In the genomic region with DNA sequence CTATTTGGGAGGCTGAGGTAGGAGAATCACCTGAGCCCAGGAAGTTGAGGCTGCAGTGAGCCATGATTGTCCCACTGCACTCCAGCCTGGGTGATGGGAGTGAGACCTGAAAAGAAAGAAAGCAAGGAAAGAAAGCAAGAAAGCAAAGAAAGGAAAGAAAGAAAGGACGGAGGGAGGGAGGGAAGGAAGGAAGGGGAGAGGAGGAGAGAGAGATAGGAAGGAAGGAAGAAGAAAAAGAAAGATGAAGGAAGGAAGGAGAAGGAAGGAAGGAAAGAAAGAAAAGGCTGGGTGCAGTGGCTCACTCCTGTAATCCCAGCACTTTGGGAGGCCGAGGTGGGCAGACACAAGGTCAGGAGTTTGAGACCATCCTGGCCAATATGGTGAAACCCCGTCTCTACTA, we compare ENCODE assay signal across 7 cellular contexts. TPM values are rescaled to one million over a fixed set of nuclear protein-coding genes. Genes with fewer than 3 reads are reported as not detected.
DNase-seq lines count a peak whose midpoint lies in the region; ATAC-seq, FAIRE-seq and TF ChIP-seq lines count a peak whose summit lies in the region.
"Not testable (repeated sequence)": the region's sequence is repeated elsewhere in the genome, so short reads cannot be mapped to it uniquely, and the experiment has no call there.
"Had no signal": no experiment of that assay in that cellular context is flagged by ENCODE, and none has a peak within 500 bp of the region (broad histone marks: within the 10 kb centered on the region; RNA-seq: fewer than 3 reads in every experiment).

No MANE protein-coding gene starts in this region.

- H3K9ac ChIP-seq in K562 (ENCODE audit: insufficient read depth in 1 of 2, low read depth in 2 of 2, low read length in 2 of 2), result not testable (repeated sequence)

- intact Hi-C loops in K562 (cut with micrococcal nuclease), result not testable (repeated sequence)

- H3K27ac ChIP-seq in K562 (ENCODE audit: extremely low read depth, low read depth, low read length), result not testable (repeated sequence)
- H3K27ac ChIP-seq in thymus (ENCODE audit: low read depth), result peak overlapping the region; percentile 5

- not testable (repeated sequence) for H3K9me1 ChIP-seq in K562 (ENCODE audit: control insufficient read depth, insufficient read depth, low read length)

- not testable (repeated sequence) for FAIRE-seq in K562 (lab: Jason Lieb, UNC)

- H3K27me3 Mint-ChIP-seq in IgD-negative memory B cell; activated CD4-positive, alpha-beta T cell treated with anti-CD3 and anti-CD28 coated beads, Interleukin-2, amount 10 ng/mL, durations not matched to agents 7 days and 5 days; activated T-helper 17 cell treated with anti-CD3 and anti-CD28 coated beads, Interleukin-2, amount 50 U/mL, for 72 hours; naive thymus-derived CD8-positive, alpha-beta T cell: not testable (repeated sequence)

- H3K4me3 Mint-ChIP-seq in IgD-negative memory B cell, result peak overlapping the region in 1 of 4 donors; percentile 40
- not testable (repeated sequence) for H3K4me3 Mint-ChIP-seq in activated CD4-positive, alpha-beta T cell treated with anti-CD3 and anti-CD28 coated beads, Interleukin-2, amount 10 ng/mL, durations not matched to agents 7 days and 5 days
- peak overlapping the region; percentile 46 for H3K4me3 Mint-ChIP-seq in activated T-helper 17 cell treated with anti-CD3 and anti-CD28 coated beads, Interleukin-2, amount 50 U/mL, for 72 hours
- peak overlapping the region in 3 of 10 donors; percentile 2 to 52 (median 22) for H3K4me3 Mint-ChIP-seq in naive thymus-derived CD8-positive, alpha-beta T cell

- H3K36me3 ChIP-seq in K562 (ENCODE audit: control insufficient read depth, insufficient read depth, low read length), result not testable (repeated sequence)
- peaks cover 49% of the 10 kb centered on the region for H3K36me3 ChIP-seq in thymus (ENCODE audit: control insufficient read depth, insufficient read depth)

- not testable (repeated sequence) for H3K9me3 Mint-ChIP-seq in IgD-negative memory B cell; activated CD4-positive, alpha-beta T cell treated with anti-CD3 and anti-CD28 coated beads, Interleukin-2, amount 10 ng/mL, durations not matched to agents 7 days and 5 days; activated T-helper 17 cell treated with anti-CD3 and anti-CD28 coated beads, Interleukin-2, amount 50 U/mL, for 72 hours; naive thymus-derived CD8-positive, alpha-beta T cell

- peaks cover 0 to 15% of the 10 kb centered on the region in 2 experiments; a peak in 1 of 5 replicates for H3K4me1 ChIP-seq in K562 (replicated peaks in 1 of 2; ENCODE audit: control insufficient read depth in 2 of 2, insufficient read depth in 2 of 2, low read length in 2 of 2)
- H3K4me1 ChIP-seq in thymus (ENCODE audit: control insufficient read depth, insufficient read depth, low read length), result not testable (repeated sequence)

- in situ Hi-C loops in K562 (cut with MboI), result not testable (repeated sequence)

- peak overlapping the region in 2 of 3 donors; percentile 72 to 78 for H3K27ac Mint-ChIP-seq in IgD-negative memory B cell
- peak overlapping the region; percentile 79 for H3K27ac Mint-ChIP-seq in activated CD4-positive, alpha-beta T cell treated with anti-CD3 and anti-CD28 coated beads, Interleukin-2, amount 10 ng/mL, durations not matched to agents 7 days and 5 days
- H3K27ac Mint-ChIP-seq in activated T-helper 17 cell treated with anti-CD3 and anti-CD28 coated beads, Interleukin-2, amount 50 U/mL, for 72 hours, result peak overlapping the region; percentile 63
- H3K27ac Mint-ChIP-seq in naive thymus-derived CD8-positive, alpha-beta T cell, result peak overlapping the region; percentile 68 to 92 (median 88)

- H2AFZ ChIP-seq in K562 (ENCODE audit: low read depth, low read length), result not testable (repeated sequence)

- CTCF ChIA-PET in activated CD4-positive, alpha-beta T cell treated with anti-CD3 and anti-CD28 coated beads, Interleukin-2, amount 10 ng/mL, durations not matched to agents 7 days and 5 days (lab: Charles Lee), result interaction anchor here (0.6 to 1.3 kb wide), 5 partner anchors 9 to 135 kb away, joined by 3 to 8 read pairs (median 4); a partner anchor contains a TSS
- CTCF ChIA-PET in K562 (lab: Yijun Ruan, JAX; ENCODE audit: low intra/inter-chr PET ratio), result not testable (repeated sequence)

- not testable (repeated sequence) for H3K79me2 ChIP-seq in K562 (ENCODE audit: control insufficient read depth, insufficient read depth, low read length)

- not testable (repeated sequence) for TF ChIP-seq CTCF in K562 (IDR thresholded peaks at IDR 0.05 in 2 of 3, conservative IDR thresholded peaks at IDR 0.05 in 1 of 3; ENCODE audit: insufficient read depth in 2 of 3, low read depth in 1 of 3, low read length in 3 of 3)

- TF ChIP-seq RAD21 in K562 (CRISPR knock-in tag; conservative IDR thresholded peaks at IDR 0.05 in 1 of 2, IDR thresholded peaks at IDR 0.05 in 1 of 2), result not testable (repeated sequence)

- WGBS in K562 (ENCODE audit: insufficient coverage, low coverage, missing lambda C conversion rate), result 14% methylated on average over 3 of the region's 3 CpGs
- 93% methylated on average over 3 of the region's 3 CpGs for WGBS in thymus

- DNase-seq in activated CD4-positive, alpha-beta T cell treated with anti-CD3 and anti-CD28 coated beads, Interleukin-2, amount 10 ng/mL, durations not matched to agents 7 days and 5 days; K562 (ENCODE audit: extremely low read depth in 1 of 4, low spot score in 3 of 4); naive thymus-derived CD8-positive, alpha-beta T cell: not testable (repeated sequence)

- H3K4me2 ChIP-seq in K562 (ENCODE audit: insufficient read depth, low read length), result not testable (repeated sequence)

- not testable (repeated sequence) for H3K36me3 Mint-ChIP-seq in IgD-negative memory B cell
- peaks cover 83% of the 10 kb centered on the region for H3K36me3 Mint-ChIP-seq in activated CD4-positive, alpha-beta T cell treated with anti-CD3 and anti-CD28 coated beads, Interleukin-2, amount 10 ng/mL, durations not matched to agents 7 days and 5 days (ENCODE audit: low read depth)
- peaks cover 100% of the 10 kb centered on the region for H3K36me3 Mint-ChIP-seq in activated T-helper 17 cell treated with anti-CD3 and anti-CD28 coated beads, Interleukin-2, amount 50 U/mL, for 72 hours (ENCODE audit: low read depth)
- peaks cover 4 to 91% (median 29%) of the 10 kb centered on the region in 3 donors for H3K36me3 Mint-ChIP-seq in naive thymus-derived CD8-positive, alpha-beta T cell

- ATAC-seq in activated T-helper 17 cell treated with anti-CD3 and anti-CD28 coated beads, Interleukin-2, amount 50 U/mL, for 72 hours (replicated peaks); K562; naive thymus-derived CD8-positive, alpha-beta T cell: not testable (repeated sequence)

- not testable (repeated sequence) for H3K9me3 ChIP-seq in K562 (replicated peaks; ENCODE audit: control insufficient read depth, insufficient read depth, low read depth, low read length); thymus (ENCODE audit: control insufficient read depth)

- peaks cover 17 to 40% (median 33%) of the 10 kb centered on the region in 3 donors for H3K4me1 Mint-ChIP-seq in IgD-negative memory B cell
- H3K4me1 Mint-ChIP-seq in activated CD4-positive, alpha-beta T cell treated with anti-CD3 and anti-CD28 coated beads, Interleukin-2, amount 10 ng/mL, durations not matched to agents 7 days and 5 days, result peaks cover 69% of the 10 kb centered on the region
- peaks cover 29% of the 10 kb centered on the region for H3K4me1 Mint-ChIP-seq in activated T-helper 17 cell treated with anti-CD3 and anti-CD28 coated beads, Interleukin-2, amount 50 U/mL, for 72 hours
- H3K4me1 Mint-ChIP-seq in naive thymus-derived CD8-positive, alpha-beta T cell, result peaks cover 28 to 75% (median 67%) of the 10 kb centered on the region in 4 donors

- POLR2A ChIA-PET in activated CD4-positive, alpha-beta T cell treated with anti-CD3 and anti-CD28 coated beads, Interleukin-2, amount 10 ng/mL, durations not matched to agents 7 days and 5 days (lab: Charles Lee); K562 (lab: Yijun Ruan, JAX): not testable (repeated sequence)
- POLR2A ChIA-PET in naive thymus-derived CD8-positive, alpha-beta T cell (lab: Charles Lee), result interaction anchor here (1.0 kb wide), 1 partner anchor 33 kb away, joined by 4 read pairs; no protein-coding TSS in a partner anchor

- TF ChIP-seq POLR2A in K562 (conservative IDR thresholded peaks at IDR 0.05), result not testable (repeated sequence)

- H4K20me1 ChIP-seq in K562 (replicated peaks; ENCODE audit: control insufficient read depth, insufficient read depth, low read length), result not testable (repeated sequence)

- H3K27me3 ChIP-seq in K562 (ENCODE audit: control insufficient read depth in 2 of 2, insufficient read depth in 2 of 2, low read length in 2 of 2); thymus (ENCODE audit: control insufficient read depth, insufficient read depth): not testable (repeated sequence)

- BruUV-seq in K562 (replicated peaks; lab: Mats Ljungman, UMichigan), result not testable (repeated sequence)

- H3K4me3 ChIP-seq in K562; thymus (ENCODE audit: low read length): not testable (repeated sequence)

- TF ChIP-seq EP300 in K562 (IDR thresholded peaks at IDR 0.05; ENCODE audit: low read length), result not testable (repeated sequence)

RNA-seq across cellular contexts. Expression of a gene that starts 5.2 kb away (rescaled TPM):
- polyA plus RNA-seq in IgD-negative memory B cell (51.9 TPM), K562 (2011; rRNA removed) (0.01 and 0.12 TPM in 2 replicates), K562 (2014; fragmentation: Illumina TruSeq; extraction: Trizol) (0.12 TPM in 1 of 2 replicates, not detected in the other), K562 (2014; fragmentation: Nextera tagmentation; extraction: Ambion mirVana) (not detected), K562 (2014; rRNA removed) (not detected in 2 replicates), thymus (51.3 TPM)
- total RNA-seq in activated CD4-positive, alpha-beta T cell treated with anti-CD3 and anti-CD28 coated beads, Interleukin-2, amount 10 ng/mL, durations not matched to agents 7 days and 5 days, result 100 to 1,000 TPM; 521 to 598 TPM
- total RNA-seq in activated T-helper 17 cell treated with anti-CD3 and anti-CD28 coated beads, Interleukin-2, amount 50 U/mL, for 72 hours, result 100 to 1,000 TPM; 319 to 344 TPM
- total RNA-seq in K562 (2011; cell fraction: chromatin; rRNA removed; ENCODE audit: low replicate concordance), result 0.23 TPM in 1 of 2 replicates, not detected in the other
- total RNA-seq in K562 (2011; cell fraction: nucleolus; rRNA removed), result 0.13 and 0.50 TPM in 2 replicates
- total RNA-seq in K562 (2011; cell fraction: nucleoplasm; rRNA removed), result not detected in 2 replicates
- total RNA-seq in K562 (2014; rRNA removed) (0.61 TPM in 1 of 2 replicates, not detected in the other), K562 (2014; rRNA removed; fragmentation: Illumina TruSeq; extraction: Trizol) (not detected in 2 replicates), K562 (2015; rRNA removed; fragmentation: Illumina TruSeq; extraction: Trizol) (not detected in 2 replicates), K562 (2021) (0.53 and 0.92 TPM in 2 replicates)
- 0.13 and 0.15 TPM in 2 replicates for polyA plus RNA-seq in K562 (2011; cell fraction: cytosol; rRNA removed)
- 0.08 and 0.09 TPM in 2 replicates for polyA plus RNA-seq in K562 (2011; cell fraction: nucleus; rRNA removed)
- 0.14 and 0.22 TPM in 2 replicates for polyA plus RNA-seq in K562 (2012)
- 0.21 TPM in 1 of 2 replicates, not detected in the other for polyA minus RNA-seq in K562 (2011; rRNA and poly(A)+ RNA removed)
- not detected in 2 replicates for polyA minus RNA-seq in K562 (2011; cell fraction: cytosol; rRNA and poly(A)+ RNA removed)
- polyA minus RNA-seq in K562 (2011; cell fraction: nucleus; rRNA and poly(A)+ RNA removed), result not detected in 2 replicates
- 100 to 1,000 TPM; 334 to 339 TPM for total RNA-seq in naive thymus-derived CD8-positive, alpha-beta T cell
- 100 to 1,000 TPM; 121 to 157 (median 124) TPM for polyA plus RNA-seq in naive thymus-derived CD8-positive, alpha-beta T cell
- total RNA-seq: M059J had no signal

RNA-seq across cellular contexts. Expression of a gene that starts 32.1 kb away (rescaled TPM):
- polyA plus RNA-seq in IgD-negative memory B cell (64.0 TPM), K562 (2011; rRNA removed) (73.4 and 90.6 TPM in 2 replicates), K562 (2014; fragmentation: Illumina TruSeq; extraction: Trizol) (62.3 and 74.6 TPM in 2 replicates), K562 (2014; fragmentation: Nextera tagmentation; extraction: Ambion mirVana) (10 to 100 TPM; 20.9 to 21.3 TPM), K562 (2014; rRNA removed) (80.0 and 80.2 TPM in 2 replicates), thymus (63.9 TPM)
- total RNA-seq in activated CD4-positive, alpha-beta T cell treated with anti-CD3 and anti-CD28 coated beads, Interleukin-2, amount 10 ng/mL, durations not matched to agents 7 days and 5 days, result 10 to 100 TPM; 52.2 to 58.9 TPM
- total RNA-seq in activated T-helper 17 cell treated with anti-CD3 and anti-CD28 coated beads, Interleukin-2, amount 50 U/mL, for 72 hours, result 10 to 100 TPM; 48.9 to 79.1 TPM
- total RNA-seq in K562 (2011; cell fraction: chromatin; rRNA removed; ENCODE audit: low replicate concordance), result 44.2 and 55.5 TPM in 2 replicates
- 47.6 and 48.7 TPM in 2 replicates for total RNA-seq in K562 (2011; cell fraction: nucleolus; rRNA removed)
- total RNA-seq in K562 (2011; cell fraction: nucleoplasm; rRNA removed), result 34.2 and 44.9 TPM in 2 replicates
- total RNA-seq in K562 (2014; rRNA removed) (31.6 and 42.6 TPM in 2 replicates), K562 (2014; rRNA removed; fragmentation: Illumina TruSeq; extraction: Trizol) (41.2 and 43.8 TPM in 2 replicates), K562 (2015; rRNA removed; fragmentation: Illumina TruSeq; extraction: Trizol) (38.2 and 43.4 TPM in 2 replicates), K562 (2021) (84.0 and 87.3 TPM in 2 replicates)
- 53.6 and 54.6 TPM in 2 replicates for polyA plus RNA-seq in K562 (2011; cell fraction: cytosol; rRNA removed)
- 36.6 and 52.6 TPM in 2 replicates for polyA plus RNA-seq in K562 (2011; cell fraction: nucleus; rRNA removed)
- 67.3 and 95.0 TPM in 2 replicates for polyA plus RNA-seq in K562 (2012)
- polyA minus RNA-seq in K562 (2011; rRNA and poly(A)+ RNA removed), result 79.5 and 83.2 TPM in 2 replicates
- 27.5 and 33.1 TPM in 2 replicates for polyA minus RNA-seq in K562 (2011; cell fraction: cytosol; rRNA and poly(A)+ RNA removed)
- polyA minus RNA-seq in K562 (2011; cell fraction: nucleus; rRNA and poly(A)+ RNA removed), result 17.8 and 39.5 TPM in 2 replicates
- 10 to 100 TPM; 52.3 to 55.1 TPM for total RNA-seq in naive thymus-derived CD8-positive, alpha-beta T cell
- polyA plus RNA-seq in naive thymus-derived CD8-positive, alpha-beta T cell, result 10 to 100 TPM; 45.5 to 60.7 (median 55.0) TPM

RNA-seq across cellular contexts. Expression of a gene that starts 47.9 kb away (rescaled TPM):
- polyA plus RNA-seq in IgD-negative memory B cell, result 137 TPM
- total RNA-seq in activated CD4-positive, alpha-beta T cell treated with anti-CD3 and anti-CD28 coated beads, Interleukin-2, amount 10 ng/mL, durations not matched to agents 7 days and 5 days, result 10 to 100 TPM; 48.4 to 51.4 TPM
- total RNA-seq in activated T-helper 17 cell treated with anti-CD3 and anti-CD28 coated beads, Interleukin-2, amount 50 U/mL, for 72 hours, result 100 to 1,000 TPM in 1 of 2 donors, 10 to 100 TPM in 1; 60.9 to 173 TPM
- 20.4 and 39.9 TPM in 2 replicates for total RNA-seq in K562 (2011; cell fraction: chromatin; rRNA removed; ENCODE audit: low replicate concordance)
- total RNA-seq in K562 (2011; cell fraction: nucleolus; rRNA removed), result 29.6 and 33.7 TPM in 2 replicates
- total RNA-seq in K562 (2011; cell fraction: nucleoplasm; rRNA removed), result 26.7 and 33.2 TPM in 2 replicates
- 74.2 and 79.0 TPM in 2 replicates for total RNA-seq in K562 (2014; rRNA removed)
- total RNA-seq in K562 (2014; rRNA removed; fragmentation: Illumina TruSeq; extraction: Trizol), result 61.2 and 61.3 TPM in 2 replicates
- 67.4 and 75.0 TPM in 2 replicates for total RNA-seq in K562 (2015; rRNA removed; fragmentation: Illumina TruSeq; extraction: Trizol)
- total RNA-seq in K562 (2021), result 124 and 129 TPM in 2 replicates
- 107 and 120 TPM in 2 replicates for polyA plus RNA-seq in K562 (2011; rRNA removed)
- 109 and 151 TPM in 2 replicates for polyA plus RNA-seq in K562 (2011; cell fraction: cytosol; rRNA removed)
- polyA plus RNA-seq in K562 (2011; cell fraction: nucleus; rRNA removed), result 34.2 and 44.6 TPM in 2 replicates
- polyA plus RNA-seq in K562 (2012), result 56.3 and 118 TPM in 2 replicates
- 108 and 130 TPM in 2 replicates for polyA plus RNA-seq in K562 (2014; fragmentation: Illumina TruSeq; extraction: Trizol)
- polyA plus RNA-seq in K562 (2014; fragmentation: Nextera tagmentation; extraction: Ambion mirVana), result 10 to 100 TPM; 45.0 to 80.6 TPM
- polyA plus RNA-seq in K562 (2014; rRNA removed), result 132 and 138 TPM in 2 replicates
- 31.3 and 36.6 TPM in 2 replicates for polyA minus RNA-seq in K562 (2011; rRNA and poly(A)+ RNA removed)
- polyA minus RNA-seq in K562 (2011; cell fraction: cytosol; rRNA and poly(A)+ RNA removed), result 29.3 and 42.9 TPM in 2 replicates
- polyA minus RNA-seq in K562 (2011; cell fraction: nucleus; rRNA and poly(A)+ RNA removed), result 10.1 and 14.4 TPM in 2 replicates
- total RNA-seq in naive thymus-derived CD8-positive, alpha-beta T cell, result 10 to 100 TPM; 15.2 to 16.7 TPM
- polyA plus RNA-seq in naive thymus-derived CD8-positive, alpha-beta T cell, result 10 to 100 TPM; 63.0 to 79.6 (median 64.0) TPM
- 20.6 TPM for polyA plus RNA-seq in thymus

RNA-seq across cellular contexts. Expression of a gene that starts 48.6 kb away (rescaled TPM):
- polyA plus RNA-seq in IgD-negative memory B cell, result 12.7 TPM
- total RNA-seq in activated CD4-positive, alpha-beta T cell treated with anti-CD3 and anti-CD28 coated beads, Interleukin-2, amount 10 ng/mL, durations not matched to agents 7 days and 5 days, result 1 to 10 TPM; 1.9 to 2.6 TPM
- 1 to 10 TPM; 3.7 to 5.3 TPM for total RNA-seq in activated T-helper 17 cell treated with anti-CD3 and anti-CD28 coated beads, Interleukin-2, amount 50 U/mL, for 72 hours
- total RNA-seq in K562 (2011; cell fraction: chromatin; rRNA removed; ENCODE audit: low replicate concordance), result 9.3 and 27.8 TPM in 2 replicates
- 27.9 and 32.5 TPM in 2 replicates for total RNA-seq in K562 (2011; cell fraction: nucleolus; rRNA removed)
- total RNA-seq in K562 (2011; cell fraction: nucleoplasm; rRNA removed), result 15.2 and 16.7 TPM in 2 replicates
- 39.7 and 58.9 TPM in 2 replicates for total RNA-seq in K562 (2014; rRNA removed)
- total RNA-seq in K562 (2014; rRNA removed; fragmentation: Illumina TruSeq; extraction: Trizol), result 14.7 and 15.2 TPM in 2 replicates
- total RNA-seq in K562 (2015; rRNA removed; fragmentation: Illumina TruSeq; extraction: Trizol), result 42.3 and 45.8 TPM in 2 replicates
- total RNA-seq in K562 (2021), result 41.3 and 50.7 TPM in 2 replicates
- polyA plus RNA-seq in K562 (2011; rRNA removed), result 22.1 and 32.8 TPM in 2 replicates
- 50.7 and 101 TPM in 2 replicates for polyA plus RNA-seq in K562 (2011; cell fraction: cytosol; rRNA removed)
- polyA plus RNA-seq in K562 (2011; cell fraction: nucleus; rRNA removed), result 31.3 and 50.4 TPM in 2 replicates
- 36.8 and 61.3 TPM in 2 replicates for polyA plus RNA-seq in K562 (2012)
- polyA plus RNA-seq in K562 (2014; fragmentation: Illumina TruSeq; extraction: Trizol), result 26.9 and 40.9 TPM in 2 replicates
- under 1 TPM; 0.13 to 0.17 TPM for polyA plus RNA-seq in K562 (2014; fragmentation: Nextera tagmentation; extraction: Ambion mirVana)
- polyA plus RNA-seq in K562 (2014; rRNA removed), result 47.8 and 49.6 TPM in 2 replicates
- 8.9 and 12.0 TPM in 2 replicates for polyA minus RNA-seq in K562 (2011; rRNA and poly(A)+ RNA removed)
- 34.4 and 46.7 TPM in 2 replicates for polyA minus RNA-seq in K562 (2011; cell fraction: cytosol; rRNA and poly(A)+ RNA removed)
- polyA minus RNA-seq in K562 (2011; cell fraction: nucleus; rRNA and poly(A)+ RNA removed), result 10.5 and 17.3 TPM in 2 replicates
- 1 to 10 TPM; 8.3 to 8.5 TPM for total RNA-seq in naive thymus-derived CD8-positive, alpha-beta T cell
- 1 to 10 TPM; 1.1 to 2.1 (median 1.5) TPM for polyA plus RNA-seq in naive thymus-derived CD8-positive, alpha-beta T cell
- polyA plus RNA-seq in thymus, result 20.4 TPM

RNA-seq across cellular contexts. Expression of a gene that starts 56.9 kb away (rescaled TPM):
- polyA plus RNA-seq in IgD-negative memory B cell, result 14.8 TPM
- total RNA-seq in activated CD4-positive, alpha-beta T cell treated with anti-CD3 and anti-CD28 coated beads, Interleukin-2, amount 10 ng/mL, durations not matched to agents 7 days and 5 days, result 10 to 100 TPM; 10.4 to 11.8 TPM
- 10 to 100 TPM in 1 of 2 donors, 1 to 10 TPM in 1; 6.9 to 12.9 TPM for total RNA-seq in activated T-helper 17 cell treated with anti-CD3 and anti-CD28 coated beads, Interleukin-2, amount 50 U/mL, for 72 hours
- 4.0 and 9.9 TPM in 2 replicates for total RNA-seq in K562 (2011; cell fraction: chromatin; rRNA removed; ENCODE audit: low replicate concordance)
- 9.9 and 10.3 TPM in 2 replicates for total RNA-seq in K562 (2011; cell fraction: nucleolus; rRNA removed)
- total RNA-seq in K562 (2011; cell fraction: nucleoplasm; rRNA removed), result 6.3 and 6.5 TPM in 2 replicates
- 1.5 and 3.3 TPM in 2 replicates for total RNA-seq in K562 (2014; rRNA removed)
- 1.0 and 1.3 TPM in 2 replicates for total RNA-seq in K562 (2014; rRNA removed; fragmentation: Illumina TruSeq; extraction: Trizol)
- 2.0 and 2.1 TPM in 2 replicates for total RNA-seq in K562 (2015; rRNA removed; fragmentation: Illumina TruSeq; extraction: Trizol)
- total RNA-seq in K562 (2021), result 3.2 and 3.4 TPM in 2 replicates
- 1.9 and 2.8 TPM in 2 replicates for polyA plus RNA-seq in K562 (2011; rRNA removed)
- polyA plus RNA-seq in K562 (2011; cell fraction: cytosol; rRNA removed), result 3.0 and 3.6 TPM in 2 replicates
- 2.8 and 3.5 TPM in 2 replicates for polyA plus RNA-seq in K562 (2011; cell fraction: nucleus; rRNA removed)
- 1.7 and 1.9 TPM in 2 replicates for polyA plus RNA-seq in K562 (2012)
- 1.5 and 1.9 TPM in 2 replicates for polyA plus RNA-seq in K562 (2014; fragmentation: Illumina TruSeq; extraction: Trizol)
- polyA plus RNA-seq in K562 (2014; fragmentation: Nextera tagmentation; extraction: Ambion mirVana), result under 1 TPM; 0.14 to 0.27 TPM
- polyA plus RNA-seq in K562 (2014; rRNA removed), result 1.7 and 3.3 TPM in 2 replicates
- 2.1 and 3.3 TPM in 2 replicates for polyA minus RNA-seq in K562 (2011; rRNA and poly(A)+ RNA removed)
- 1.6 and 4.7 TPM in 2 replicates for polyA minus RNA-seq in K562 (2011; cell fraction: cytosol; rRNA and poly(A)+ RNA removed)
- 3.9 and 7.7 TPM in 2 replicates for polyA minus RNA-seq in K562 (2011; cell fraction: nucleus; rRNA and poly(A)+ RNA removed)
- 10 to 100 TPM; 21.8 to 21.9 TPM for total RNA-seq in naive thymus-derived CD8-positive, alpha-beta T cell
- 10 to 100 TPM in 2 of 3 donors, 1 to 10 TPM in 1; 9.5 to 12.0 (median 11.4) TPM for polyA plus RNA-seq in naive thymus-derived CD8-positive, alpha-beta T cell
- polyA plus RNA-seq in thymus, result 9.8 TPM

Comparison
In these comparisons a context has a peak if more than half of its experiments do, and no peak if none do; other contexts are left out.
1. RNA of a gene that starts 5.2 kb away (total RNA-seq): 521 to 598 TPM in activated CD4-positive, alpha-beta T cell treated with anti-CD3 and anti-CD28 coated beads, Interleukin-2, amount 10 ng/mL, durations not matched to agents 7 days and 5 days, 319 to 344 TPM in activated T-helper 17 cell treated with anti-CD3 and anti-CD28 coated beads, Interleukin-2, amount 50 U/mL, for 72 hours and 334 to 339 TPM in naive thymus-derived CD8-positive, alpha-beta T cell; 0.13 to 0.92 TPM in K562; every median in the first group is over 100 times any median in the second.
2. Peak in every context shown above with its lines, with median percentiles within 50 percentile points of each other: H3K27ac Mint-ChIP-seq.